In the genomic region with DNA sequence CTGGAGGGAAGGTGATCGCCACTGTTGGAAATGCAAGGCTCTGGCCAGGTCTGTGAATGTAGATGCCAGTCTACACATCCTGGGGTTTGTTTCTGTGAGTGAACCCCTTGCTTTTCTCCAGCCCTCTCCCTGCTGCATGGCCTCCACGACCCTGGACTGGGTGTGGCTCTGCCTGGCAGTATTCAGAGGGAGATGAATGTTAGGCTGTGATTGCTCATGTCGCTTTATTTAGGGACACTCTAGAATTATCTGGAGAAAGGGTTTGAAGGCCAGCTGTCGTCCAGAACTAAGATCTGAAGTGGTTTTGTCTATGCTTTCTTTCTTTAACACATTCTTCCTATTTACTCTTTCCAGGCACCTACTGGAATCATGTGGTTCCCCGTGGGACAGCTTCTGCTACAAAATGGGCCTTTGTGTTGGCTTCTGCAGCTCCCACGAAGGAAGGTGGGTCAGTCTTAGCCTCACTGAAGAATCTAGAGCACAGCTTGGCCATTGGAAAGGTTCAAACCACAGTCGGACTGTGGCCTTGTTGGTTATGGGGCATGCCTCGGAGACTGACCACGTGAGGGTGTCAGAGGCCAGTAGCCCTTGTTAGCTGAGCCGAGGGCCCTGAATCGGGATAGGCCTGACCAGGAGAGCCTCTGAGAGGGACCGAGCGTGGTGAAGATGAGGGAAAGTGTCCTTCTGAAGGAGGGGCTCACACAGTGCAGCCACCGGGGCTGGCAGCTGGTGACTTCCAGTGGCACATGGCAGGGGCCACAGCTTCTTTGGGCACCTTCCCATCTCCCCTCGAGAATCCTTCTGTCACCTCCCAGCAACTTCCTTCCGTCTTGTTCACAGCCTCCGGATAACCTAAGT, we compare ENCODE assay signal across 17 cellular contexts. TPM values are rescaled to one million over a fixed set of nuclear protein-coding genes. Genes with fewer than 3 reads are reported as not detected.
A peak's percentile ranks its signal among the peaks of the same experiment; 100 is the strongest.
DNase-seq lines count a peak whose midpoint lies in the region; ATAC-seq and TF ChIP-seq lines count a peak whose summit lies in the region.
"Had no signal": no experiment of that assay in that cellular context is flagged by ENCODE, and none has a peak within 500 bp of the region (broad histone marks: within the 10 kb centered on the region; RNA-seq: fewer than 3 reads in every experiment).

No MANE protein-coding gene starts in this region.

- POLR2A ChIA-PET in naive thymus-derived CD4-positive, alpha-beta T cell (lab: Charles Lee), result interaction anchor here (0.5 kb wide), 1 partner anchor 74 kb away, joined by 3 read pairs; no protein-coding TSS in a partner anchor

- H3K4me3 Mint-ChIP-seq in neural crest cell, result no peak overlapping the region
- no peak overlapping the region for H3K4me3 Mint-ChIP-seq in naive thymus-derived CD4-positive, alpha-beta T cell
- H3K4me3 Mint-ChIP-seq: CD8-positive, alpha-beta memory T cell; GM23338 had no signal

- H3K4me3 ChIP-seq in left ventricle myocardium inferior (no peak overlapping the region), brain microvascular endothelial cell (ENCODE audit: low read depth, low read length) (no peak overlapping the region)
- no peak overlapping the region for H3K4me3 ChIP-seq in naive thymus-derived CD4-positive, alpha-beta T cell (ENCODE audit: low read length)
- H3K4me3 ChIP-seq: BLaER1 treated with 17β-estradiol and CSF1 and Interleukin-3, amounts not matched to agents 10 nM and 100 nM; GM23338 had no signal

- H3K27ac ChIP-seq in angular gyrus (ENCODE audit: low read depth, low read length), result peak overlapping the region; percentile 52
- H3K27ac ChIP-seq in left ventricle myocardium inferior (replicated peaks), result peak overlapping the region; percentile 84
- no peak overlapping the region for H3K27ac ChIP-seq in brain microvascular endothelial cell
- H3K27ac ChIP-seq in naive thymus-derived CD4-positive, alpha-beta T cell (ENCODE audit: low read depth, low read length), result no peak overlapping the region
- H3K27ac ChIP-seq: BLaER1 treated with 17β-estradiol and CSF1 and Interleukin-3, amounts not matched to agents 10 nM and 100 nM had no signal

- H3K36me3 Mint-ChIP-seq in neural crest cell (ENCODE audit: low read depth), result peaks cover 7% of the 10 kb centered on the region
- peaks cover 2 to 49% (median 13%) of the 10 kb centered on the region in 5 donors for H3K36me3 Mint-ChIP-seq in naive thymus-derived CD4-positive, alpha-beta T cell

- H3K27me3 ChIP-seq in left ventricle myocardium inferior (ENCODE audit: low read depth) (no peaks in the 10 kb centered on the region), brain microvascular endothelial cell (replicated peaks) (no peaks in the 10 kb centered on the region)
- H3K27me3 ChIP-seq in naive thymus-derived CD4-positive, alpha-beta T cell (ENCODE audit: control insufficient read depth in 2 of 2, insufficient read depth in 2 of 2, low read length in 2 of 2), result no peaks in the 10 kb centered on the region
- H3K27me3 ChIP-seq: BLaER1 treated with 17β-estradiol and CSF1 and Interleukin-3, amounts not matched to agents 10 nM and 100 nM had no signal

- ATAC-seq in naive thymus-derived CD4-positive, alpha-beta T cell, result no peak
- ATAC-seq: GM23338 had no signal

- H3K9me3 ChIP-seq in left ventricle myocardium inferior (replicated peaks), result no peaks in the 10 kb centered on the region
- no peaks in the 10 kb centered on the region for H3K9me3 ChIP-seq in naive thymus-derived CD4-positive, alpha-beta T cell (ENCODE audit: control insufficient read depth in 2 of 3, low read length in 3 of 3)
- H3K9me3 ChIP-seq: BLaER1 treated with 17β-estradiol and CSF1 and Interleukin-3, amounts not matched to agents 10 nM and 100 nM had no signal

- no peaks in the 10 kb centered on the region for H3K27me3 Mint-ChIP-seq in neural crest cell (ENCODE audit: low read depth)
- no peaks in the 10 kb centered on the region for H3K27me3 Mint-ChIP-seq in naive thymus-derived CD4-positive, alpha-beta T cell
- H3K27me3 Mint-ChIP-seq: CD8-positive, alpha-beta memory T cell had no signal

- intact Hi-C loops in left ventricle myocardium inferior (cut with micrococcal nuclease), result no loop called here
- intact Hi-C loops in naive thymus-derived CD4-positive, alpha-beta T cell (cut with micrococcal nuclease), result no loop called here

- H3K4me1 Mint-ChIP-seq in neural crest cell, result no peaks in the 10 kb centered on the region
- H3K4me1 Mint-ChIP-seq in naive thymus-derived CD4-positive, alpha-beta T cell, result no peaks in the 10 kb centered on the region
- H3K4me1 Mint-ChIP-seq: CD8-positive, alpha-beta memory T cell; GM23338 had no signal

- in situ Hi-C loops in brain microvascular endothelial cell (cut with HindIII; ENCODE audit: low pct_ligation_motif_present, low sequenced_read_pairs), result no loop called here

- TF ChIP-seq CTCF in left ventricle myocardium inferior (IDR thresholded peaks at IDR 0.05; ENCODE audit: borderline replicate concordance), result no peak
- no peak for TF ChIP-seq CTCF in neural crest cell (conservative IDR thresholded peaks at IDR 0.05)
- TF ChIP-seq CTCF in brain microvascular endothelial cell (IDR thresholded peaks at IDR 0.05; ENCODE audit: low read depth, low read length, missing control alignments), result no peak

- H3K27ac Mint-ChIP-seq in neural crest cell (ENCODE audit: unreplicated experiment), result peak overlapping the region; percentile 57
- no peak overlapping the region for H3K27ac Mint-ChIP-seq in naive thymus-derived CD4-positive, alpha-beta T cell
- H3K27ac Mint-ChIP-seq: GM23338 had no signal

- H3K9me3 Mint-ChIP-seq in neural crest cell, result no peaks in the 10 kb centered on the region
- H3K9me3 Mint-ChIP-seq in naive thymus-derived CD4-positive, alpha-beta T cell, result no peaks in the 10 kb centered on the region
- H3K9me3 Mint-ChIP-seq: CD8-positive, alpha-beta memory T cell; GM23338 had no signal

- CTCF ChIA-PET in naive thymus-derived CD4-positive, alpha-beta T cell (lab: Charles Lee), result interaction anchor here (0.8 kb wide), 1 partner anchor 65 kb away, joined by 3 read pairs; no protein-coding TSS in a partner anchor

- H3K4me1 ChIP-seq in left ventricle myocardium inferior, result peaks cover 16% of the 10 kb centered on the region
- H3K4me1 ChIP-seq in naive thymus-derived CD4-positive, alpha-beta T cell (ENCODE audit: control insufficient read depth in 2 of 2, insufficient read depth in 2 of 2, low read length in 2 of 2), result no peaks in the 10 kb centered on the region
- H3K4me1 ChIP-seq: BLaER1 treated with 17β-estradiol and CSF1 and Interleukin-3, amounts not matched to agents 10 nM and 100 nM had no signal

- H3K36me3 ChIP-seq in left ventricle myocardium inferior (peaks cover 99% of the 10 kb centered on the region), brain microvascular endothelial cell (replicated peaks) (peaks cover 45% of the 10 kb centered on the region)
- peaks cover 0 to 68% (median 5%) of the 10 kb centered on the region in 3 experiments for H3K36me3 ChIP-seq in naive thymus-derived CD4-positive, alpha-beta T cell (ENCODE audit: control insufficient read depth in 2 of 3, insufficient read depth in 3 of 3, low read length in 3 of 3)

- DNase-seq in COLO829 (ENCODE audit: low spot score) (peak; percentile 15), left ventricle myocardium inferior (no peak), neural crest cell (ENCODE audit: low read depth, low spot score) (no peak), NCI-H69 (lab: John Stamatoyannopoulos, UW) (no peak), brain microvascular endothelial cell (no peak), T-helper 2 cell (no peak)
- no peak for DNase-seq in naive thymus-derived CD4-positive, alpha-beta T cell
- DNase-seq: CD8-positive, alpha-beta memory T cell; DMS79 treated with DMSO at 0.1 percent for 48 hours; NCI-H1048; NCI-H1436 treated with DMSO at 0.1 percent for 48 hours; NCI-H2029 treated with DMSO at 0.1 percent for 48 hours; NCI-H510A; NCI-H82 had no signal

RNA-seq across cellular contexts. Expression of a gene that starts 59.1 kb away (rescaled TPM):
- 158 TPM for total RNA-seq in left ventricle myocardium inferior
- 33.2 and 40.0 TPM in 2 replicates for total RNA-seq in neural crest cell
- 1 to 10 TPM; 1.1 to 8.1 (median 2.2) TPM for total RNA-seq in naive thymus-derived CD4-positive, alpha-beta T cell
- under 1 TPM; 0.26 to 0.72 TPM for polyA plus RNA-seq in naive thymus-derived CD4-positive, alpha-beta T cell

Comparison
In these comparisons a context has a peak if more than half of its experiments do, and no peak if none do; other contexts are left out.
1. H3K27ac ChIP-seq: peak in angular gyrus (single experiment) and left ventricle myocardium inferior (single experiment); none in brain microvascular endothelial cell (single experiment) and naive thymus-derived CD4-positive, alpha-beta T cell (single experiment).